Comparison of ENCODE assay signal across 15 cellular contexts in genomic region chr11:132439711-132440300, GRCh38.
A peak's percentile ranks its signal among the peaks of the same experiment; 100 is the strongest.
DNase-seq lines count a peak whose midpoint lies in the region; FAIRE-seq and TF ChIP-seq lines count a peak whose summit lies in the region.
"Had no signal": no experiment of that assay in that cellular context is flagged by ENCODE, and none has a peak within 500 bp of the region (broad histone marks: within the 10 kb centered on the region; RNA-seq: fewer than 3 reads in every experiment).

No MANE protein-coding gene starts in this region.

- H3K9me3 Mint-ChIP-seq in neural progenitor cell, result peaks cover 3% of the 10 kb centered on the region

- H3K4me1 Mint-ChIP-seq in neural progenitor cell, result peaks cover 8% of the 10 kb centered on the region
- H3K4me1 Mint-ChIP-seq: IgD-negative memory B cell had no signal

- H3K4me3 ChIP-seq in astrocyte of the cerebellum (ENCODE audit: low read depth, low read length), result no peak overlapping the region
- H3K4me3 ChIP-seq in neural progenitor cell, result no peak overlapping the region

- no peak overlapping the region for H3K27ac Mint-ChIP-seq in neural progenitor cell
- H3K27ac Mint-ChIP-seq: CD4-positive, alpha-beta T cell; IgD-negative memory B cell had no signal

- H3K36me3 ChIP-seq in neural progenitor cell, result no peaks in the 10 kb centered on the region

- H3K4me2 ChIP-seq in neural progenitor cell, result no peak overlapping the region

- H3K4me1 ChIP-seq in neural progenitor cell, result peaks cover 3% of the 10 kb centered on the region

- no peaks in the 10 kb centered on the region for H3K9me3 ChIP-seq in neural progenitor cell (ENCODE audit: low read depth)

- H3K27ac ChIP-seq in neural progenitor cell, result no peak overlapping the region

- no peaks in the 10 kb centered on the region for H3K79me2 ChIP-seq in neural progenitor cell (ENCODE audit: low read depth)

- H3K27me3 ChIP-seq in neural progenitor cell, result no peaks in the 10 kb centered on the region

- H4K20me1 ChIP-seq in neural progenitor cell (ENCODE audit: low read depth), result no peaks in the 10 kb centered on the region

- peaks cover 2% of the 10 kb centered on the region for H3K36me3 Mint-ChIP-seq in neural progenitor cell
- H3K36me3 Mint-ChIP-seq: IgD-negative memory B cell had no signal

- no peak overlapping the region for H2AFZ ChIP-seq in neural progenitor cell (replicated peaks)

- peak overlapping the region; percentile 1 for H3K4me3 Mint-ChIP-seq in neural progenitor cell
- H3K4me3 Mint-ChIP-seq: CD4-positive, alpha-beta T cell; IgD-negative memory B cell had no signal

- no peak for TF ChIP-seq CTCF in astrocyte of the cerebellum (IDR thresholded peaks at IDR 0.05; ENCODE audit: low read depth, low read length, missing control alignments)
- no peak for TF ChIP-seq CTCF in neural progenitor cell (IDR thresholded peaks at IDR 0.05)

- peak; percentile 30 for DNase-seq in G401 (ENCODE audit: low spot score)
- peak; percentile 94 for DNase-seq in astrocyte of the cerebellum (ENCODE audit: low read depth)
- no peak for DNase-seq in neural progenitor cell (ENCODE audit: low spot score)
- DNase-seq in dedifferentiated amniotic fluid mesenchymal stem cell (ENCODE audit: extremely low spot score), result no peak
- no peak for DNase-seq in stimulated activated CD4-positive, alpha-beta T cell treated with anti-CD3 and anti-CD28 coated beads, Interleukin-1b, Interleukin-23, amount 100 ng/mL, for 48 hours
- DNase-seq in frontal cortex (ENCODE audit: low spot score in 2 of 2), result no peak
- DNase-seq: C1 segment of cervical spinal cord; Calu3; CD4-positive, alpha-beta T cell; DMS 273 treated with DMSO at 0.1 percent for 48 hours; GDM1; HCEC 1CT; KG1 had no signal

- FAIRE-seq in frontal cortex (lab: Jason Lieb, UNC), result no peak
- FAIRE-seq: H1 had no signal

- H3K9ac ChIP-seq in neural progenitor cell, result no peak overlapping the region

- in situ Hi-C loops in G401 (cut with HindIII; ENCODE audit: low sequenced_read_pairs) (no loop called here), astrocyte of the cerebellum (cut with HindIII; ENCODE audit: low sequenced_read_pairs) (no loop called here)

- no peaks in the 10 kb centered on the region for H3F3A ChIP-seq in neural progenitor cell (ENCODE audit: low read depth)

- H3K27me3 Mint-ChIP-seq in neural progenitor cell (ENCODE audit: insufficient read depth, low read depth), result peaks cover 4% of the 10 kb centered on the region
- H3K27me3 Mint-ChIP-seq: CD4-positive, alpha-beta T cell; IgD-negative memory B cell had no signal

Comparison
In these comparisons a context has a peak if more than half of its experiments do, and no peak if none do; other contexts are left out.
1. DNase-seq: peak in G401 (single experiment) and astrocyte of the cerebellum (single experiment); none in neural progenitor cell (single experiment), dedifferentiated amniotic fluid mesenchymal stem cell (single experiment), stimulated activated CD4-positive, alpha-beta T cell treated with anti-CD3 and anti-CD28 coated beads, Interleukin-1b, Interleukin-23, amount 100 ng/mL, for 48 hours (single experiment) and frontal cortex (0 of 2).